In genomic region chr7:4911111-4911828, GRCh38 we compare ENCODE assay signal across 4 cellular contexts. TPM values are rescaled to one million over a fixed set of nuclear protein-coding genes. Genes with fewer than 3 reads are reported as not detected.
"Had no signal": no experiment of that assay in that cellular context is flagged by ENCODE, and none has a peak within 500 bp of the region (broad histone marks: within the 10 kb centered on the region; RNA-seq: fewer than 3 reads in every experiment).

No MANE protein-coding gene starts in this region.

- DNase-seq: GDM1, GF-D8 had no signal

- H3K4me3 ChIP-seq: GM12878 had no signal

- ATAC-seq: GM12878 had no signal

RNA-seq across cellular contexts. Expression of gene MMD2, which starts 47.7 kb away (rescaled TPM):
- total RNA-seq: G401, GM12878 had no signal
- polyA plus RNA-seq: GM12878 had no signal

RNA-seq across cellular contexts. Expression of gene PAPOLB, which starts 49.4 kb away (rescaled TPM):
- total RNA-seq: GM12878 had no signal
